In genomic region chr16:31201511-31202401, GRCh38 we compare ENCODE assay signal across 8 cellular contexts. TPM values are rescaled to one million over a fixed set of nuclear protein-coding genes. Genes with fewer than 3 reads are reported as not detected.
DNase-seq lines count a peak whose midpoint lies in the region; ATAC-seq and TF ChIP-seq lines count a peak whose summit lies in the region.

No MANE protein-coding gene starts in this region.

- H3K36me3 Mint-ChIP-seq in CD4-positive, alpha-beta T cell (ENCODE audit: low read depth) = peaks cover 40% of the 10 kb centered on the region
- H3K36me3 Mint-ChIP-seq in activated T-cell treated with anti-CD3 and anti-CD28 coated beads, Interleukin-2, amount 50 U/mL, for 24 hours (ENCODE audit: low read depth) = peaks cover 36% of the 10 kb centered on the region

- peak overlapping the region; percentile 90 for H3K27ac Mint-ChIP-seq in CD4-positive, alpha-beta T cell
- H3K27ac Mint-ChIP-seq in activated T-cell treated with anti-CD3 and anti-CD28 coated beads, Interleukin-2, amount 50 U/mL, for 24 hours = peak overlapping the region; percentile 82

- peak in 6 of 10 experiments; percentile 12 to 52 (median 34) for DNase-seq in CD4-positive, alpha-beta T cell
- peak; percentile 64 for DNase-seq in activated T-cell treated with anti-CD3 and anti-CD28 coated beads, Interleukin-2, amount 50 U/mL, for 24 hours
- DNase-seq in germinal center (ENCODE audit: low spot score) (peak; percentile 86), omental fat pad (ENCODE audit: low spot score) (no peak), MG63 (no peak), NCI-H446 (lab: John Stamatoyannopoulos, UW) (no peak)

- no peaks in the 10 kb centered on the region for H3K9me3 Mint-ChIP-seq in CD4-positive, alpha-beta T cell
- H3K9me3 Mint-ChIP-seq in activated T-cell treated with anti-CD3 and anti-CD28 coated beads, Interleukin-2, amount 50 U/mL, for 24 hours = no peaks in the 10 kb centered on the region

- peak; percentile 64 for ATAC-seq in CD4-positive, alpha-beta T cell (ENCODE audit: poor library complexity)
- ATAC-seq in GM19455 (IDR thresholded peaks at IDR 0.05; ENCODE audit: unreplicated experiment) = peak; percentile 58
- peak; percentile 37 for ATAC-seq in omental fat pad (ENCODE audit: low FRiP score)

- TF ChIP-seq CTCF in CD4-positive, alpha-beta T cell (IDR thresholded peaks at IDR 0.05) = no peak
- TF ChIP-seq CTCF in omental fat pad (IDR thresholded peaks at IDR 0.05) = no peak

- POLR2A ChIA-PET in CD4-positive, alpha-beta T cell (lab: Charles Lee) = interaction anchor here (0.7 to 8.6 kb wide), 16 partner anchors 11 to 507 kb away, joined by 3 to 119 read pairs (median 6); partner anchors contain the start of genes ARMC5, FUS, KAT8 and PYDC1

- H3K4me3 Mint-ChIP-seq in CD4-positive, alpha-beta T cell = peak overlapping the region; percentile 94
- H3K4me3 Mint-ChIP-seq in activated T-cell treated with anti-CD3 and anti-CD28 coated beads, Interleukin-2, amount 50 U/mL, for 24 hours = peak overlapping the region; percentile 78

- H3K27me3 Mint-ChIP-seq in CD4-positive, alpha-beta T cell = no peaks in the 10 kb centered on the region
- H3K27me3 Mint-ChIP-seq in activated T-cell treated with anti-CD3 and anti-CD28 coated beads, Interleukin-2, amount 50 U/mL, for 24 hours = no peaks in the 10 kb centered on the region

- CTCF ChIA-PET in CD4-positive, alpha-beta T cell (lab: Charles Lee) = interaction anchor here (0.6 to 1.0 kb wide), 3 partner anchors 23 to 77 kb away, joined by 3 to 6 read pairs (median 4); no protein-coding TSS in a partner anchor

- no peak overlapping the region for H3K4me3 ChIP-seq in MG63

- no peak overlapping the region for H3K27ac ChIP-seq in CD4-positive, alpha-beta T cell (ENCODE audit: low read depth, low read length)
- H3K27ac ChIP-seq in KOPT-K1 (ENCODE audit: low read depth, low read length, poor library complexity, severe bottlenecking) = peak overlapping the region; percentile 59

- no peaks in the 10 kb centered on the region for H3K9me3 ChIP-seq in CD4-positive, alpha-beta T cell (ENCODE audit: control insufficient read depth, low read length)
- H3K9me3 ChIP-seq in KOPT-K1 (ENCODE audit: insufficient read depth, low read length, poor library complexity, severe bottlenecking) (no peaks in the 10 kb centered on the region), MG63 (no peaks in the 10 kb centered on the region)

- peaks cover 55% of the 10 kb centered on the region for H3K4me1 Mint-ChIP-seq in CD4-positive, alpha-beta T cell (ENCODE audit: low read depth)
- peaks cover 54% of the 10 kb centered on the region for H3K4me1 Mint-ChIP-seq in activated T-cell treated with anti-CD3 and anti-CD28 coated beads, Interleukin-2, amount 50 U/mL, for 24 hours (ENCODE audit: low read depth)

- intact Hi-C loops in CD4-positive, alpha-beta T cell (cut with DNase I, micrococcal nuclease) = loop anchor here (1.0 to 10.0 kb wide), 6 partner anchors 15 to 673 kb away; partner anchors contain the start of genes ZNF843 (in 2 of the 2), FUS (in 1 of the 2) and ZNF267 (in 1 of the 2)

- no peaks in the 10 kb centered on the region for H3K27me3 ChIP-seq in CD4-positive, alpha-beta T cell (ENCODE audit: control insufficient read depth, insufficient read depth, low read length)
- no peaks in the 10 kb centered on the region for H3K27me3 ChIP-seq in MG63

- H3K36me3 ChIP-seq in KOPT-K1 (ENCODE audit: insufficient read depth, low read length) (peaks cover 35% of the 10 kb centered on the region), MG63 (peaks cover 38% of the 10 kb centered on the region)

RNA-seq across cellular contexts. Expression of gene PYCARD, which starts 0.8 kb away (rescaled TPM):
- 1 to 10 TPM; 8.1 to 8.5 TPM for total RNA-seq in CD4-positive, alpha-beta T cell
- 10 to 100 TPM; 25.4 to 50.2 (median 37.8) TPM for total RNA-seq in omental fat pad
- total RNA-seq in MG63 (2014; rRNA removed; shearing (Covaris generic); ENCODE audit: low replicate concordance) = not detected in 2 replicates

RNA-seq across cellular contexts. Expression of gene TRIM72, which starts 12.2 kb away (rescaled TPM):
- total RNA-seq in CD4-positive, alpha-beta T cell = under 1 TPM in 1 of 2 experiments, not detected in 1; 0.17 TPM
- total RNA-seq in omental fat pad = under 1 TPM in 1 of 4 donors, not detected in 3; 0.28 TPM
- total RNA-seq in MG63 (2014; rRNA removed; shearing (Covaris generic); ENCODE audit: low replicate concordance) = not detected in 2 replicates

RNA-seq across cellular contexts. Expression of gene PYDC1, which starts 15.2 kb away (rescaled TPM):
- total RNA-seq in CD4-positive, alpha-beta T cell = not detected
- total RNA-seq in omental fat pad = not detected
- not detected in 2 replicates for total RNA-seq in MG63 (2014; rRNA removed; shearing (Covaris generic); ENCODE audit: low replicate concordance)

RNA-seq across cellular contexts. Expression of gene FUS, which starts 21.8 kb away (rescaled TPM):
- 100 to 1,000 TPM; 699 to 733 TPM for total RNA-seq in CD4-positive, alpha-beta T cell
- total RNA-seq in omental fat pad = 100 to 1,000 TPM in 2 of 4 donors, 10 to 100 TPM in 2; 65.0 to 162 (median 116) TPM
- 14.5 and 17.2 TPM in 2 replicates for total RNA-seq in MG63 (2014; rRNA removed; shearing (Covaris generic); ENCODE audit: low replicate concordance)

RNA-seq across cellular contexts. Expression of gene PRSS36, which starts 51.9 kb away (rescaled TPM):
- under 1 TPM; 0.33 to 0.56 TPM for total RNA-seq in CD4-positive, alpha-beta T cell
- 1 to 10 TPM; 4.1 to 8.8 (median 6.8) TPM for total RNA-seq in omental fat pad
- total RNA-seq in MG63 (2014; rRNA removed; shearing (Covaris generic); ENCODE audit: low replicate concordance) = 1.7 TPM in 1 of 2 replicates, not detected in the other

Comparison
In these comparisons a context has a peak if more than half of its experiments do, and no peak if none do; other contexts are left out.
1. DNase-seq: peak in CD4-positive, alpha-beta T cell (6 of 10), activated T-cell treated with anti-CD3 and anti-CD28 coated beads, Interleukin-2, amount 50 U/mL, for 24 hours (single experiment) and germinal center (single experiment); none in omental fat pad (single experiment), MG63 (single experiment) and NCI-H446 (0 of 2).
2. Peak in every context shown above with its lines, with median percentiles within 50 percentile points of each other: ATAC-seq.